7 cellular contexts compared by ENCODE assay signal in the genomic region with DNA sequence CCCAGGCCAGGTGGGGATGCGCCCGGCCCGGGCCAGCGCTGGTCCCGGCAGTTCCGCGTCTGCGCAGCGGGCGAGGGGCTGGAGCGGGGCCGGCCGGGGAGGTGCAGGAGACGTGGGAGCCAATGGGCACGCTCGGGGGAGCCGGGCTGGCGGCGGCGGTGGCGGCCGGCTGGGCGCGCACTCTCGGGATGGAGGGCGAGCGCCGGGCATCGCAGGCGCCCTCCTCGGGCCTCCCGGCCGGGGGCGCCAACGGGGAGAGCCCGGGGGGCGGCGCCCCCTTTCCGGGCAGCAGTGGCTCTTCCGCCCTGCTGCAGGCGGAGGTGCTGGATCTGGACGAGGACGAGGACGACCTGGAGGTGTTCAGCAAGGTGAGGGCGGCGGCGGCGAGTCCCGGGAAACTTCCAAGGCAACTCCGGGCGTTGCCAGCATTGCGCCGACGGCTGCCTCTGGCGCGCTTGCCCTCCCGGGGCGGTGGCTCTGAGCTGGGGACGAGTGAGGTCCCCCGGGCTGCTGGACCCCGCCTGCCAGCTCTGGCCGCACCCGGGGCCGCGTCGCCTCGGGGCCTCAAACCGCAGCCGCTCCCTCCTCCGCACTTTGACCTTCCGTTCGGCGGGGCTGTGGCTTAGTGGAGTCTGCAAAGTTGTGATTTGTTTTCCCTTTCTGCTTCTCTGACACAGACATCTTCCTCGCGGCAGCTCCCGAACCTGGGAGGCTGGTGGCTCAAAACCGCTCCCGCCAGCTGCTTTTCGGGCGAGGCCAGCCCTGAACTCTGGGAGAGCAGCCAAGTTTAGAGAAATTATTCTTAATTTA. TPM values are rescaled to one million over a fixed set of nuclear protein-coding genes. Genes with fewer than 3 reads are reported as not detected.
DNase-seq lines count a peak whose midpoint lies in the region; ATAC-seq and TF ChIP-seq lines count a peak whose summit lies in the region.

A gene with protein sequence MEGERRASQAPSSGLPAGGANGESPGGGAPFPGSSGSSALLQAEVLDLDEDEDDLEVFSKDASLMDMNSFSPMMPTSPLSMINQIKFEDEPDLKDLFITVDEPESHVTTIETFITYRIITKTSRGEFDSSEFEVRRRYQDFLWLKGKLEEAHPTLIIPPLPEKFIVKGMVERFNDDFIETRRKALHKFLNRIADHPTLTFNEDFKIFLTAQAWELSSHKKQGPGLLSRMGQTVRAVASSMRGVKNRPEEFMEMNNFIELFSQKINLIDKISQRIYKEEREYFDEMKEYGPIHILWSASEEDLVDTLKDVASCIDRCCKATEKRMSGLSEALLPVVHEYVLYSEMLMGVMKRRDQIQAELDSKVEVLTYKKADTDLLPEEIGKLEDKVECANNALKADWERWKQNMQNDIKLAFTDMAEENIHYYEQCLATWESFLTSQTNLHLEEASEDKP (plus strand): TSS at position 178 of the 810 bp plus-strand sequence. CDS start 11 bp downstream, at position 189.

- H3K79me1 ChIP-seq in mesendoderm (ENCODE audit: low read length): no peaks in the 10 kb centered on the region

- no peak for TF ChIP-seq CTCF in GM06990 (IDR thresholded peaks at IDR 0.05; ENCODE audit: insufficient read depth, low read length, poor library complexity, severe bottlenecking)
- no peak for TF ChIP-seq CTCF in WI38 (IDR thresholded peaks at IDR 0.05; ENCODE audit: low read depth, low read length)
- TF ChIP-seq CTCF in epithelial cell of proximal tubule (conservative IDR thresholded peaks at IDR 0.05; ENCODE audit: low read depth, low read length): peak; percentile 12
- TF ChIP-seq CTCF in suprapubic skin (IDR thresholded peaks at IDR 0.05): peak in 1 of 2 donors; percentile 25

- no peak for TF ChIP-seq EP300 in suprapubic skin (IDR thresholded peaks at IDR 0.05)

- TF ChIP-seq POLR2A in suprapubic skin (IDR thresholded peaks at IDR 0.05): peak in 1 of 2 donors; percentile 49

- H3K4me1 ChIP-seq in mesendoderm (ENCODE audit: control insufficient read depth, low read depth, low read length) (peaks cover 2% of the 10 kb centered on the region), suprapubic skin (peaks cover 29% of the 10 kb centered on the region)

- peak within 1 kb of the TSS; percentile 38 for H3K4ac ChIP-seq in mesendoderm (ENCODE audit: low read depth, low read length)

- no peak within 1 kb of the TSS for H2BK5ac ChIP-seq in mesendoderm (ENCODE audit: low read length)

- peak within 1 kb of the TSS; percentile 32 for H3K4me3 ChIP-seq in GM06990 (replicated peaks; ENCODE audit: low read depth, low read length)
- H3K4me3 ChIP-seq in WI38 (ENCODE audit: low read depth, low read length): peak within 1 kb of the TSS; percentile 89
- H3K4me3 ChIP-seq in epithelial cell of proximal tubule (ENCODE audit: low read depth, low read length): peak within 1 kb of the TSS; percentile 70
- H3K4me3 ChIP-seq in mesendoderm (ENCODE audit: low read length): peak within 1 kb of the TSS; percentile 80
- peak within 1 kb of the TSS; percentile 78 for H3K4me3 ChIP-seq in suprapubic skin

- no peak within 1 kb of the TSS for H2BK120ac ChIP-seq in mesendoderm (ENCODE audit: low read depth, low read length)

- peak; percentile 83 for ATAC-seq in GM21576 (IDR thresholded peaks at IDR 0.05; ENCODE audit: unreplicated experiment)

- no peak within 1 kb of the TSS for H4K8ac ChIP-seq in mesendoderm (ENCODE audit: low read depth, low read length)

- no peak within 1 kb of the TSS for H4K5ac ChIP-seq in mesendoderm (ENCODE audit: low read length)

- H3K27ac ChIP-seq in mesendoderm (ENCODE audit: low read depth, low read length): peak within 1 kb of the TSS; percentile 38
- H3K27ac ChIP-seq in suprapubic skin: peak within 1 kb of the TSS; percentile 89

- H3K4me2 ChIP-seq in mesendoderm (ENCODE audit: low read length): peak within 1 kb of the TSS; percentile 77

- DNase-seq in GM06990 (ENCODE audit: extremely low read depth, insufficient read length): peak; percentile 36
- DNase-seq in KBM-7: peak; percentile 26
- no peak for DNase-seq in epithelial cell of proximal tubule (ENCODE audit: low read depth)
- DNase-seq in mesendoderm: peak; percentile 86
- DNase-seq in suprapubic skin (ENCODE audit: low spot score in 2 of 2): peak; percentile 88 to 89

- no CpG with 5 or more reads among the region's 80 CpGs for WGBS in mesendoderm (ENCODE audit: extremely low coverage, insufficient coverage, low lambda C conversion rate)
- WGBS in suprapubic skin: 0% methylated on average over 27 of the region's 80 CpGs

- no peak within 1 kb of the TSS for H2BK15ac ChIP-seq in mesendoderm (replicated peaks; ENCODE audit: low read depth)

- H3K9ac ChIP-seq in mesendoderm (ENCODE audit: low read length): peak within 1 kb of the TSS; percentile 84

- H3K79me2 ChIP-seq in mesendoderm (ENCODE audit: control insufficient read depth, insufficient read depth, low read length): no peaks in the 10 kb centered on the region

- H3K27me3 ChIP-seq in GM06990 (replicated peaks; ENCODE audit: control insufficient read depth, insufficient read depth, low read length) (no peaks in the 10 kb centered on the region), mesendoderm (ENCODE audit: insufficient read depth, low read length, poor library complexity) (no peaks in the 10 kb centered on the region), suprapubic skin (no peaks in the 10 kb centered on the region)

- H3K23ac ChIP-seq in mesendoderm (ENCODE audit: low read length): peak within 1 kb of the TSS; percentile 97

- in situ Hi-C loops in KBM-7 (cut with MboI; ENCODE audit: low pct_unique_long_range_greater_than_20kb, low sequenced_read_pairs): no loop called here

- H2AK5ac ChIP-seq in mesendoderm (ENCODE audit: low read length): no peak within 1 kb of the TSS

- H3K56ac ChIP-seq in mesendoderm (ENCODE audit: low read length): peak within 1 kb of the TSS; percentile 91

- no peaks in the 10 kb centered on the region for H3K36me3 ChIP-seq in GM06990 (ENCODE audit: control insufficient read depth, insufficient read depth, low read length)
- no peaks in the 10 kb centered on the region for H3K36me3 ChIP-seq in mesendoderm (ENCODE audit: control insufficient read depth, insufficient read depth, low read length)
- H3K36me3 ChIP-seq in suprapubic skin: no peaks in the 10 kb centered on the region

- H3K9me3 ChIP-seq in suprapubic skin: no peaks in the 10 kb centered on the region

- peak within 1 kb of the TSS; percentile 53 for H3K18ac ChIP-seq in mesendoderm (ENCODE audit: low read length)

RNA-seq across cellular contexts. Expression of the gene that starts here (rescaled TPM):
- 31.8 and 54.0 TPM in 2 replicates for total RNA-seq in epithelial cell of proximal tubule
- polyA plus RNA-seq in mesendoderm (2013, experiment 1 of 2): 21.5 TPM
- 22.6 TPM for polyA plus RNA-seq in mesendoderm (2013, experiment 2 of 2)
- 10 to 100 TPM in 3 of 4 donors, 1 to 10 TPM in 1; 3.4 to 14.6 (median 13.0) TPM for total RNA-seq in suprapubic skin

Comparison
In these comparisons a context has a peak if more than half of its experiments do, and no peak if none do; other contexts are left out.
1. H3K4me3 ChIP-seq: peak in every context shown above with its lines; median percentile 89 in WI38; 80 in mesendoderm; 78 in suprapubic skin; 70 in epithelial cell of proximal tubule; 32 in GM06990.